In the genomic region with DNA sequence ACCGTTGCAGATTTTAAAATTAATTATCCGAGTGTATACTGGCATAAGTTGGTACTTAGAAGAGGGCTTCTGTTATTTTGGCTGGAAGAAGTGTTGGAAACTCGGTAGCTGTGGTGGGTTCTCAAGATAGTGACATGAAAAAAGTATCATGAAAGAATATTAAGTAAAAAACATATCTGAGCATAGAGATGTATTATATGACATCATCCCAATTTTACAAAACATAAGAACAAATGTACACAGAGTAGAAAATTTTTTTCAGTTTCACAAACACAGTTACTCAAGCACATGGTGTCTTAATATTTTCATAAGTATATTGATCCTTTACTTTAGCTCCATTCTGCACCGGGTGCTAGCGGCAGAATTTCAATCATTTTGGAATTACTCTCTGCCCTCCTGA, we compare ENCODE assay signal across 9 cellular contexts. TPM values are rescaled to one million over a fixed set of nuclear protein-coding genes. Genes with fewer than 3 reads are reported as not detected.
DNase-seq lines count a peak whose midpoint lies in the region; ATAC-seq and TF ChIP-seq lines count a peak whose summit lies in the region.
"Had no signal": no experiment of that assay in that cellular context is flagged by ENCODE, and none has a peak within 500 bp of the region (broad histone marks: within the 10 kb centered on the region; RNA-seq: fewer than 3 reads in every experiment).

No MANE protein-coding gene starts in this region.

- TF ChIP-seq CTCF in left lung (IDR thresholded peaks at IDR 0.05): no peak

- peaks cover 13 to 72% of the 10 kb centered on the region in 2 donors for H3K4me1 ChIP-seq in left lung

- DNase-seq in T-helper 1 cell: no peak
- no peak for DNase-seq in activated naive CD8-positive, alpha-beta T cell treated with anti-CD3 and anti-CD28 coated beads, Interleukin-2, amount 50 U/mL, for 24 hours
- no peak for DNase-seq in left lung
- DNase-seq in substantia nigra (lab: John Stamatoyannopoulos, UW): no peak

- H3K4me3 ChIP-seq in left lung: peak overlapping the region; percentile 35 to 62

- no peaks in the 10 kb centered on the region for H3K27me3 Mint-ChIP-seq in T-helper 1 cell treated with Interleukin-12 subunit alpha and Interleukin-12 subunit beta and Interleukin-4 antibody, amounts not matched to agents 30 μg/mL and 1 μg/mL, for 36 hours (ENCODE audit: low read depth)
- no peaks in the 10 kb centered on the region for H3K27me3 Mint-ChIP-seq in activated naive CD8-positive, alpha-beta T cell treated with anti-CD3 and anti-CD28 coated beads, Interleukin-2, amount 50 U/mL, for 24 hours

- peak overlapping the region; percentile 95 for H3K27ac Mint-ChIP-seq in T-helper 1 cell treated with Interleukin-12 subunit alpha and Interleukin-12 subunit beta and Interleukin-4 antibody, amounts not matched to agents 30 μg/mL and 1 μg/mL, for 36 hours
- peak overlapping the region; percentile 97 for H3K27ac Mint-ChIP-seq in activated naive CD8-positive, alpha-beta T cell treated with anti-CD3 and anti-CD28 coated beads, Interleukin-2, amount 50 U/mL, for 24 hours

- H3K36me3 ChIP-seq in left lung: peaks cover 0 to 9% of the 10 kb centered on the region in 2 donors

- H3K4me1 Mint-ChIP-seq in T-helper 1 cell treated with Interleukin-12 subunit alpha and Interleukin-12 subunit beta and Interleukin-4 antibody, amounts not matched to agents 30 μg/mL and 1 μg/mL, for 36 hours (ENCODE audit: low read depth): peaks cover 53% of the 10 kb centered on the region
- peaks cover 62% of the 10 kb centered on the region for H3K4me1 Mint-ChIP-seq in activated naive CD8-positive, alpha-beta T cell treated with anti-CD3 and anti-CD28 coated beads, Interleukin-2, amount 50 U/mL, for 24 hours

- H3K36me3 Mint-ChIP-seq in T-helper 1 cell treated with Interleukin-12 subunit alpha and Interleukin-12 subunit beta and Interleukin-4 antibody, amounts not matched to agents 30 μg/mL and 1 μg/mL, for 36 hours (ENCODE audit: low read depth): peaks cover 48% of the 10 kb centered on the region
- H3K36me3 Mint-ChIP-seq in activated naive CD8-positive, alpha-beta T cell treated with anti-CD3 and anti-CD28 coated beads, Interleukin-2, amount 50 U/mL, for 24 hours (ENCODE audit: low read depth): peaks cover 65% of the 10 kb centered on the region

- peak overlapping the region; percentile 95 for H3K4me3 Mint-ChIP-seq in T-helper 1 cell treated with Interleukin-12 subunit alpha and Interleukin-12 subunit beta and Interleukin-4 antibody, amounts not matched to agents 30 μg/mL and 1 μg/mL, for 36 hours
- peak overlapping the region; percentile 90 for H3K4me3 Mint-ChIP-seq in activated naive CD8-positive, alpha-beta T cell treated with anti-CD3 and anti-CD28 coated beads, Interleukin-2, amount 50 U/mL, for 24 hours

- peaks cover 3% of the 10 kb centered on the region for H3K9me3 Mint-ChIP-seq in T-helper 1 cell treated with Interleukin-12 subunit alpha and Interleukin-12 subunit beta and Interleukin-4 antibody, amounts not matched to agents 30 μg/mL and 1 μg/mL, for 36 hours
- H3K9me3 Mint-ChIP-seq in activated naive CD8-positive, alpha-beta T cell treated with anti-CD3 and anti-CD28 coated beads, Interleukin-2, amount 50 U/mL, for 24 hours: peaks cover 4% of the 10 kb centered on the region

- intact Hi-C loops in left lung (cut with DNase I): no loop called here

- H3K9me3 ChIP-seq in left lung: no peaks in the 10 kb centered on the region

- peak overlapping the region; percentile 93 to 95 for H3K27ac ChIP-seq in left lung
- peak overlapping the region; percentile 58 for H3K27ac ChIP-seq in substantia nigra (ENCODE audit: low read depth, low read length, poor library complexity, severe bottlenecking)

- ATAC-seq in activated naive CD8-positive, alpha-beta T cell treated with anti-CD3 and anti-CD28 coated beads, Interleukin-2, amount 50 U/mL, for 24 hours: no peak
- ATAC-seq in left lung (peak; percentile 3), GM18502 (IDR thresholded peaks at IDR 0.05; ENCODE audit: poor library complexity, unreplicated experiment) (no peak), HG03045 (IDR thresholded peaks at IDR 0.05; ENCODE audit: unreplicated experiment) (no peak), HG02852 (IDR thresholded peaks at IDR 0.05; ENCODE audit: unreplicated experiment) (no peak)
- ATAC-seq: Panc1 had no signal

- H3K27me3 ChIP-seq in left lung: no peaks in the 10 kb centered on the region

RNA-seq across cellular contexts. Expression of a gene that starts 0.7 kb away (rescaled TPM):
- total RNA-seq in left lung: 100 to 1,000 TPM in 1 of 2 donors, 10 to 100 TPM in 1; 69.7 to 121 TPM
